Comparison of ENCODE assay signal across 22 cellular contexts in genomic region chr12:106256524-106256923, GRCh38. TPM values are rescaled to one million over a fixed set of nuclear protein-coding genes. Genes with fewer than 3 reads are reported as not detected.
DNase-seq lines count a peak whose midpoint lies in the region; ATAC-seq and TF ChIP-seq lines count a peak whose summit lies in the region.
"Had no signal": no experiment of that assay in that cellular context is flagged by ENCODE, and none has a peak within 500 bp of the region (broad histone marks: within the 10 kb centered on the region; RNA-seq: fewer than 3 reads in every experiment).

No MANE protein-coding gene starts in this region.

- no peaks in the 10 kb centered on the region for H3K9me3 ChIP-seq in IMR-90 (ENCODE audit: control insufficient read depth, insufficient read depth, low read length)
- no peaks in the 10 kb centered on the region for H3K9me3 ChIP-seq in esophagus muscularis mucosa
- H3K9me3 ChIP-seq: BE2C, BLaER1 had no signal

- H3K18ac ChIP-seq in IMR-90 (ENCODE audit: low read depth, low read length), result no peak overlapping the region

- H3K4me3 ChIP-seq in IMR-90 (ENCODE audit: insufficient read depth, low read depth, low read length) (no peak overlapping the region), esophagus muscularis mucosa (no peak overlapping the region)
- H3K4me3 ChIP-seq: BLaER1, GM12878 had no signal

- H3K27me3 ChIP-seq in IMR-90 (ENCODE audit: control insufficient read depth, insufficient read depth, low read length) (no peaks in the 10 kb centered on the region), esophagus muscularis mucosa (peaks cover 0 to 11% (median 0%) of the 10 kb centered on the region in 4 donors)
- H3K27me3 ChIP-seq: BE2C, BLaER1 had no signal

- no TSS peak for BruUV-seq in IMR-90 (replicated peaks; lab: Mats Ljungman, UMichigan)

- peak overlapping the region; percentile 57 for H2BK5ac ChIP-seq in IMR-90 (ENCODE audit: low read depth, low read length, poor library complexity, severe bottlenecking)

- CTCF ChIA-PET in IMR-90 (lab: Yijun Ruan, JAX), result no interaction called here

- no peak overlapping the region for H2BK15ac ChIP-seq in IMR-90 (ENCODE audit: low read depth, low read length)

- H2BK120ac ChIP-seq in IMR-90 (ENCODE audit: low read depth, low read length), result no peak overlapping the region

- ATAC-seq in IMR-90 (ENCODE audit: low read depth) (no peak), GM21717 (IDR thresholded peaks at IDR 0.05; ENCODE audit: unreplicated experiment) (no peak), HG03521 (IDR thresholded peaks at IDR 0.05; ENCODE audit: unreplicated experiment) (no peak)
- ATAC-seq: GM12878 had no signal

- no peak overlapping the region for H4K8ac ChIP-seq in IMR-90 (ENCODE audit: low read depth in 2 of 2, low read length in 2 of 2)

- intact Hi-C loops in IMR-90 (cut with micrococcal nuclease), result no loop called here
- intact Hi-C loops in esophagus muscularis mucosa (cut with DNase I), result no loop called here

- H3K9ac ChIP-seq in IMR-90 (ENCODE audit: low read depth, low read length), result no peak overlapping the region
- H3K9ac ChIP-seq: BLaER1 had no signal

- TF ChIP-seq EP300 in esophagus muscularis mucosa (IDR thresholded peaks at IDR 0.05), result no peak

- H2AK5ac ChIP-seq in IMR-90 (ENCODE audit: low read depth, low read length), result no peak overlapping the region

- in situ Hi-C loops in IMR-90 (cut with MboI; ENCODE audit: low sequenced_read_pairs), result no loop called here

- H3K9me1 ChIP-seq in IMR-90 (ENCODE audit: insufficient read depth, low read length), result 0 out of 2 replicates have a peak, but pooled peaks cover 8% of the 10 kb centered on the region

- no peak overlapping the region for H4K91ac ChIP-seq in IMR-90 (ENCODE audit: insufficient read depth, low read depth, low read length)

- no peak for TF ChIP-seq RAD21 in IMR-90 (IDR thresholded peaks at IDR 0.05; ENCODE audit: low read length)

- no peaks in the 10 kb centered on the region for H4K20me1 ChIP-seq in IMR-90 (ENCODE audit: insufficient read depth, low read length)
- H4K20me1 ChIP-seq: BLaER1 had no signal

- dilution Hi-C loops in IMR-90 (cut with HindIII; ENCODE audit: low sequenced_read_pairs, unreplicated experiment), result no loop called here

- no peak for DNase-seq in IMR-90
- peak; percentile 14 for DNase-seq in esophagus muscularis mucosa (ENCODE audit: extremely low spot score)
- DNase-seq in NCI-H1105 treated with DMSO at 0.1 percent for 48 hours (lab: John Stamatoyannopoulos, UW), result no peak
- DNase-seq: 8988T; ACHN; BE2C; C1 segment of cervical spinal cord; CD4-positive, alpha-beta memory T cell; CD4-positive, CD25-positive, alpha-beta regulatory T cell; CD8-positive, alpha-beta memory T cell; COR-L47; DMS 273 treated with DMSO at 0.1 percent for 48 hours; DMS153; DMS53; DMS79; DND-41; EL; GDM1 had no signal

- H3K79me1 ChIP-seq in IMR-90 (ENCODE audit: low read depth in 1 of 2, low read length in 2 of 2), result no peaks in the 10 kb centered on the region

- no peak for TF ChIP-seq POLR2A in IMR-90 (IDR thresholded peaks at IDR 0.05; ENCODE audit: low read depth, low read length)
- TF ChIP-seq POLR2A in esophagus muscularis mucosa (IDR thresholded peaks at IDR 0.05; ENCODE audit: low read depth), result no peak

- no peak overlapping the region for H3K4me2 ChIP-seq in IMR-90 (ENCODE audit: low read depth, low read length)
- H3K4me2 ChIP-seq: BLaER1 had no signal

- H2AFZ ChIP-seq in IMR-90 (replicated peaks; ENCODE audit: low read length, poor library complexity), result no peak overlapping the region

- POLR2A ChIA-PET in IMR-90 (lab: Charles Lee; ENCODE audit: unreplicated experiment), result no interaction called here

- H3K27ac ChIP-seq in IMR-90 (ENCODE audit: insufficient read depth, low read length), result no peak overlapping the region
- no peak overlapping the region for H3K27ac ChIP-seq in esophagus muscularis mucosa (replicated peaks in 1 of 4)
- H3K27ac ChIP-seq: BLaER1 had no signal

- no peak overlapping the region for H3K56ac ChIP-seq in IMR-90 (ENCODE audit: extremely low read depth, insufficient read depth, low read length)

- H2BK20ac ChIP-seq in IMR-90 (ENCODE audit: low read depth, low read length), result no peak overlapping the region

- H3K4me1 ChIP-seq in IMR-90 (ENCODE audit: control insufficient read depth, insufficient read depth, low read length) (peaks cover 3% of the 10 kb centered on the region), esophagus muscularis mucosa (no peaks in the 10 kb centered on the region)
- H3K4me1 ChIP-seq: BE2C, BLaER1 had no signal

- no peak overlapping the region for H3K4ac ChIP-seq in IMR-90 (ENCODE audit: low read depth, low read length)

- H3K36me3 ChIP-seq in IMR-90 (ENCODE audit: control insufficient read depth, insufficient read depth, low read length), result no peaks in the 10 kb centered on the region
- H3K36me3 ChIP-seq in esophagus muscularis mucosa, result no peaks in the 10 kb centered on the region
- H3K36me3 ChIP-seq: BE2C, BLaER1 had no signal

- no peak overlapping the region for H2AK9ac ChIP-seq in IMR-90 (replicated peaks; ENCODE audit: low read depth, low read length, poor library complexity)

- H4K5ac ChIP-seq in IMR-90 (ENCODE audit: low read depth, low read length), result no peak overlapping the region

- H3K14ac ChIP-seq in IMR-90 (replicated peaks; ENCODE audit: low read depth, low read length), result no peak overlapping the region

- H3K23ac ChIP-seq in IMR-90 (ENCODE audit: low read depth, low read length), result no peak overlapping the region

- TF ChIP-seq CTCF in IMR-90 (conservative IDR thresholded peaks at IDR 0.05; ENCODE audit: low read depth, low read length) (no peak), esophagus muscularis mucosa (IDR thresholded peaks at IDR 0.05) (no peak)

TF ChIP-seq in IMR-90, 13 proteins besides CTCF, POLR2A, EP300 and RAD21:
- TF ChIP-seq MAZ (IDR thresholded peaks at IDR 0.05; ENCODE audit: borderline replicate concordance, low read depth, low read length) (no peak), FOS (IDR thresholded peaks at IDR 0.05; ENCODE audit: low read depth, low read length) (no peak), MAFK (IDR thresholded peaks at IDR 0.05; ENCODE audit: low read depth, low read length) (no peak), RFX5 (IDR thresholded peaks at IDR 0.05; ENCODE audit: low read depth, low read length) (no peak), BHLHE40 (IDR thresholded peaks at IDR 0.05; ENCODE audit: low read depth, low read length) (no peak), SMC3 (IDR thresholded peaks at IDR 0.05; ENCODE audit: low read depth, low read length) (no peak), RCOR1 (IDR thresholded peaks at IDR 0.05; ENCODE audit: insufficient replicate concordance, low read length) (no peak), CHD1 (IDR thresholded peaks at IDR 0.05; ENCODE audit: low read depth, low read length) (no peak), CEBPB (IDR thresholded peaks at IDR 0.05; ENCODE audit: low read depth, low read length) (no peak), USF2 (IDR thresholded peaks at IDR 0.05; ENCODE audit: low read depth, low read length) (no peak), MXI1 (IDR thresholded peaks at IDR 0.05; ENCODE audit: borderline replicate concordance, low read depth, low read length) (no peak), NFE2L2 (IDR thresholded peaks at IDR 0.05; ENCODE audit: low read depth, low read length) (no peak), ELK1 (IDR thresholded peaks at IDR 0.05; ENCODE audit: borderline replicate concordance, low read depth, low read length) (no peak)

RNA-seq across cellular contexts. Expression of gene CKAP4, which starts 8.7 kb away (rescaled TPM):
- total RNA-seq in IMR-90 (2012; rRNA removed) (94.5 and 113 TPM in 2 replicates), esophagus muscularis mucosa (10 to 100 TPM; 28.7 to 51.6 (median 38.8) TPM)
- 282 and 297 TPM in 2 replicates for polyA plus RNA-seq in IMR-90 (2012; rRNA removed)
- 164 and 189 TPM in 2 replicates for polyA plus RNA-seq in IMR-90 (2012; cell fraction: cytosol; rRNA removed)
- 79.4 and 107 TPM in 2 replicates for polyA plus RNA-seq in IMR-90 (2012; cell fraction: nucleus; rRNA removed; ENCODE audit: low replicate concordance)

RNA-seq across cellular contexts. Expression of gene TCP11L2, which starts 46.0 kb away (rescaled TPM):
- total RNA-seq in IMR-90 (2012; rRNA removed), result 26.4 and 32.8 TPM in 2 replicates
- polyA plus RNA-seq in IMR-90 (2012; rRNA removed), result 6.0 and 7.3 TPM in 2 replicates
- 2.3 and 3.3 TPM in 2 replicates for polyA plus RNA-seq in IMR-90 (2012; cell fraction: cytosol; rRNA removed)
- 3.4 and 22.1 TPM in 2 replicates for polyA plus RNA-seq in IMR-90 (2012; cell fraction: nucleus; rRNA removed; ENCODE audit: low replicate concordance)
- 10 to 100 TPM; 32.1 to 52.3 (median 39.5) TPM for total RNA-seq in esophagus muscularis mucosa
